Comparison of ENCODE assay signal across 12 cellular contexts in the genomic region with DNA sequence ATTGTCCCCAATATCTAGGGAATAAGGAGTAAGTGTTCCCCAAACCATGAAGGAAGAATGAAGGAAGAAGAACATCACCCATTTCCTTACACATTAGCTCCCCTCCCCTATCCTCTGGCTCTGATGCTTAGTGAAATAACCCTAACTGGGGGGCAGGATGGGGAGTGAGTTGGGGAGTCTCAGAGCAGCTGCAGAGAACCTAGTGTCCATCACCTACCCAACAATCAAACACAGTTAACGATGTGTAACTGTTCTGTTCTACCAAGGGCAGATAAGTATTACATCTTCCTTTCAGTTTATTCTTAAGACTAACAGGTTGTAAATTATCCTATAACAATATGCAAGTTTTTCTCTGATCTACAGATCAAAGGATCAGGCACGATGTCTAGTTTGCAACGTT. TPM values are rescaled to one million over a fixed set of nuclear protein-coding genes. Genes with fewer than 3 reads are reported as not detected.
A peak's percentile ranks its signal among the peaks of the same experiment; 100 is the strongest.
DNase-seq lines count a peak whose midpoint lies in the region; ATAC-seq, FAIRE-seq and TF ChIP-seq lines count a peak whose summit lies in the region.
"Had no signal": no experiment of that assay in that cellular context is flagged by ENCODE, and none has a peak within 500 bp of the region (broad histone marks: within the 10 kb centered on the region; RNA-seq: fewer than 3 reads in every experiment).

No MANE protein-coding gene starts in this region.

- POLR2A ChIA-PET in activated B cell treated with CpG ODN at 0.5 μM for 24 hours (lab: Charles Lee): interaction anchor here (0.5 to 5.4 kb wide), 7 partner anchors 11 to 236 kb away, joined by 3 to 59 read pairs (median 3); partner anchors contain the start of genes ELF1 and WBP4

- peak overlapping the region; percentile 72 for H3K4me3 ChIP-seq in CD4-positive, CD25-positive, alpha-beta regulatory T cell (ENCODE audit: low read depth, low read length)
- H3K4me3 ChIP-seq in adrenal gland (no peak overlapping the region), upper lobe of right lung (no peak overlapping the region)

- no peaks in the 10 kb centered on the region for H3K9me3 Mint-ChIP-seq in CD4-positive, CD25-positive, alpha-beta regulatory T cell
- H3K9me3 Mint-ChIP-seq in activated B cell treated with CpG ODN at 0.5 μM for 24 hours: no peaks in the 10 kb centered on the region

- no peaks in the 10 kb centered on the region for H3K9me3 ChIP-seq in CD4-positive, CD25-positive, alpha-beta regulatory T cell (ENCODE audit: control insufficient read depth in 2 of 2, low read length in 2 of 2)
- H3K9me3 ChIP-seq in adrenal gland (replicated peaks in 1 of 3): no peaks in the 10 kb centered on the region
- no peaks in the 10 kb centered on the region for H3K9me3 ChIP-seq in upper lobe of right lung

- CTCF ChIA-PET in activated B cell treated with CpG ODN at 0.5 μM for 24 hours (lab: Charles Lee): interaction anchor here (1.7 kb wide), 1 partner anchor 49 kb away, joined by 5 read pairs; no protein-coding TSS in a partner anchor

- H3K4me1 ChIP-seq in CD4-positive, CD25-positive, alpha-beta regulatory T cell (ENCODE audit: control insufficient read depth, insufficient read depth, low read length, poor library complexity, severe bottlenecking): peaks cover 96% of the 10 kb centered on the region
- H3K4me1 ChIP-seq in adrenal gland (replicated peaks in 1 of 2): peaks cover 0 to 43% of the 10 kb centered on the region in 2 donors
- peaks cover 48% of the 10 kb centered on the region for H3K4me1 ChIP-seq in upper lobe of right lung

- peak overlapping the region; percentile 64 to 87 (median 75) for H3K4me3 Mint-ChIP-seq in CD4-positive, CD25-positive, alpha-beta regulatory T cell
- H3K4me3 Mint-ChIP-seq in activated B cell treated with CpG ODN at 0.5 μM for 24 hours: peak overlapping the region; percentile 7

- no peaks in the 10 kb centered on the region for H3K27me3 Mint-ChIP-seq in CD4-positive, CD25-positive, alpha-beta regulatory T cell
- H3K27me3 Mint-ChIP-seq in activated B cell treated with CpG ODN at 0.5 μM for 24 hours: no peaks in the 10 kb centered on the region
- H3K27me3 Mint-ChIP-seq: brain had no signal

- H3K27ac ChIP-seq in CD4-positive, CD25-positive, alpha-beta regulatory T cell (ENCODE audit: insufficient read depth, low read length, poor library complexity, severe bottlenecking): peak overlapping the region; percentile 80
- H3K27ac ChIP-seq in adrenal gland: no peak overlapping the region
- no peak overlapping the region for H3K27ac ChIP-seq in upper lobe of right lung

- H3K36me3 Mint-ChIP-seq in CD4-positive, CD25-positive, alpha-beta regulatory T cell: peaks cover 6% of the 10 kb centered on the region
- peaks cover 44% of the 10 kb centered on the region for H3K36me3 Mint-ChIP-seq in activated B cell treated with CpG ODN at 0.5 μM for 24 hours (ENCODE audit: low read depth)

- TF ChIP-seq POLR2A in GM12891 (IDR thresholded peaks at IDR 0.05; ENCODE audit: low read depth, low read length) (no peak), adrenal gland (IDR thresholded peaks at IDR 0.05) (no peak)

- peak; percentile 93 for FAIRE-seq in GM12891 (lab: Jason Lieb, UNC)

- peak overlapping the region; percentile 72 to 87 (median 80) for H3K27ac Mint-ChIP-seq in CD4-positive, CD25-positive, alpha-beta regulatory T cell
- H3K27ac Mint-ChIP-seq in activated B cell treated with CpG ODN at 0.5 μM for 24 hours: peak overlapping the region; percentile 71

- 36 to 46% (median 41%) methylated on average over 3 of the region's 3 CpGs for WGBS in adrenal gland, 4 donors

- peaks cover 44 to 81% (median 64%) of the 10 kb centered on the region in 4 donors for H3K4me1 Mint-ChIP-seq in CD4-positive, CD25-positive, alpha-beta regulatory T cell
- peaks cover 77% of the 10 kb centered on the region for H3K4me1 Mint-ChIP-seq in activated B cell treated with CpG ODN at 0.5 μM for 24 hours

- peaks cover 7% of the 10 kb centered on the region for H3K36me3 ChIP-seq in CD4-positive, CD25-positive, alpha-beta regulatory T cell (ENCODE audit: control insufficient read depth, insufficient read depth, low read length)
- no peaks in the 10 kb centered on the region for H3K36me3 ChIP-seq in adrenal gland (replicated peaks in 1 of 2)
- no peaks in the 10 kb centered on the region for H3K36me3 ChIP-seq in upper lobe of right lung

- no peaks in the 10 kb centered on the region for H3K27me3 ChIP-seq in CD4-positive, CD25-positive, alpha-beta regulatory T cell (ENCODE audit: control insufficient read depth, insufficient read depth, low read length)
- H3K27me3 ChIP-seq in adrenal gland (no peaks in the 10 kb centered on the region), upper lobe of right lung (no peaks in the 10 kb centered on the region)

- ATAC-seq in CD4-positive, CD25-positive, alpha-beta regulatory T cell (ENCODE audit: low read depth in 2 of 2): no peak
- ATAC-seq in activated B cell treated with CpG ODN at 0.5 μM for 24 hours (ENCODE audit: low read depth) (no peak), GM21526 (IDR thresholded peaks at IDR 0.05; ENCODE audit: low FRiP score, unreplicated experiment) (no peak), upper lobe of right lung (no peak)

- no peak for DNase-seq in CD4-positive, CD25-positive, alpha-beta regulatory T cell
- DNase-seq in GM12891 (ENCODE audit: insufficient read length, low spot score): no peak
- DNase-seq in activated B cell treated with CpG ODN at 0.5 μM for 24 hours: no peak
- DNase-seq in left kidney (ENCODE audit: low read depth, low spot score): peak; percentile 35
- DNase-seq in adrenal gland: no peak
- no peak for DNase-seq in GM20000 (ENCODE audit: low spot score)
- no peak for DNase-seq in upper lobe of right lung
- DNase-seq: mammary epithelial cell; NCI-H187 treated with DMSO at 0.1 percent for 48 hours; stimulated activated CD4-positive, alpha-beta T cell treated with anti-CD3 and anti-CD28 coated beads, Interleukin-4, amount 100 ng/mL, for 4 hours had no signal

- TF ChIP-seq CTCF in activated B cell treated with CpG ODN at 0.5 μM for 24 hours (IDR thresholded peaks at IDR 0.05): no peak
- TF ChIP-seq CTCF in adrenal gland (IDR thresholded peaks at IDR 0.05): no peak
- TF ChIP-seq CTCF in GM20000 (IDR thresholded peaks at IDR 0.05; ENCODE audit: extremely low read depth, missing control alignments): no peak
- no peak for TF ChIP-seq CTCF in upper lobe of right lung (IDR thresholded peaks at IDR 0.05)

- intact Hi-C loops in activated B cell treated with CpG ODN at 0.5 μM for 24 hours (cut with micrococcal nuclease) (no loop called here), adrenal gland (cut with DNase I) (no loop called here), upper lobe of right lung (cut with DNase I) (no loop called here)

TF ChIP-seq in GM12891, 5 proteins besides CTCF, POLR2A, EP300 and RAD21:
- TF ChIP-seq POU2F2 (IDR thresholded peaks at IDR 0.05; ENCODE audit: low read depth, low read length) (no peak), POLR2AphosphoS5 (IDR thresholded peaks at IDR 0.05; ENCODE audit: low read depth, low read length) (no peak)

RNA-seq across cellular contexts. Expression of gene ELF1, which starts 12.8 kb away (rescaled TPM):
- total RNA-seq in CD4-positive, CD25-positive, alpha-beta regulatory T cell: 285 TPM
- polyA plus RNA-seq in CD4-positive, CD25-positive, alpha-beta regulatory T cell: 100 to 1,000 TPM; 122 to 178 (median 141) TPM
- 30.2 TPM for polyA plus RNA-seq in GM12891 (2012; ENCODE audit: low read depth, missing spikeins)
- total RNA-seq in activated B cell treated with CpG ODN at 0.5 μM for 24 hours: 129 and 136 TPM in 2 replicates
- 10 to 100 TPM; 27.6 to 64.3 (median 54.1) TPM for total RNA-seq in adrenal gland
- polyA plus RNA-seq in adrenal gland: 10 to 100 TPM in 2 of 3 donors, 1 to 10 TPM in 1; 6.3 to 36.1 (median 10.4) TPM
- 81.5 TPM for total RNA-seq in upper lobe of right lung

RNA-seq across cellular contexts. Expression of gene WBP4, which starts 55.0 kb away (rescaled TPM):
- 5.6 TPM for total RNA-seq in CD4-positive, CD25-positive, alpha-beta regulatory T cell
- 1 to 10 TPM; 3.0 to 3.8 (median 3.4) TPM for polyA plus RNA-seq in CD4-positive, CD25-positive, alpha-beta regulatory T cell
- polyA plus RNA-seq in GM12891 (2012; ENCODE audit: low read depth, missing spikeins): 12.1 TPM
- 8.6 and 9.0 TPM in 2 replicates for total RNA-seq in activated B cell treated with CpG ODN at 0.5 μM for 24 hours
- total RNA-seq in adrenal gland: 10 to 100 TPM in 5 of 8 donors, 1 to 10 TPM in 3; 8.1 to 19.1 (median 11.5) TPM
- polyA plus RNA-seq in adrenal gland: 10 to 100 TPM; 21.2 to 28.5 (median 28.0) TPM
- total RNA-seq in upper lobe of right lung: 11.0 TPM
